8 cellular contexts compared by ENCODE assay signal in genomic region chr19:21264416-21264815, GRCh38.
"Had no signal": no experiment of that assay in that cellular context is flagged by ENCODE, and none has a peak within 500 bp of the region (broad histone marks: within the 10 kb centered on the region; RNA-seq: fewer than 3 reads in every experiment).

No MANE protein-coding gene starts in this region.

- FAIRE-seq: G401.6, GM12878, GM12891, GM12892, GM18507, GM19239 had no signal

- DNase-seq: GDM1, GF-D8 had no signal

- H3K4me3 ChIP-seq: GM12878 had no signal

- ATAC-seq: GM12878 had no signal
